ENCODE assay signal across 2 cellular contexts in the genomic region with DNA sequence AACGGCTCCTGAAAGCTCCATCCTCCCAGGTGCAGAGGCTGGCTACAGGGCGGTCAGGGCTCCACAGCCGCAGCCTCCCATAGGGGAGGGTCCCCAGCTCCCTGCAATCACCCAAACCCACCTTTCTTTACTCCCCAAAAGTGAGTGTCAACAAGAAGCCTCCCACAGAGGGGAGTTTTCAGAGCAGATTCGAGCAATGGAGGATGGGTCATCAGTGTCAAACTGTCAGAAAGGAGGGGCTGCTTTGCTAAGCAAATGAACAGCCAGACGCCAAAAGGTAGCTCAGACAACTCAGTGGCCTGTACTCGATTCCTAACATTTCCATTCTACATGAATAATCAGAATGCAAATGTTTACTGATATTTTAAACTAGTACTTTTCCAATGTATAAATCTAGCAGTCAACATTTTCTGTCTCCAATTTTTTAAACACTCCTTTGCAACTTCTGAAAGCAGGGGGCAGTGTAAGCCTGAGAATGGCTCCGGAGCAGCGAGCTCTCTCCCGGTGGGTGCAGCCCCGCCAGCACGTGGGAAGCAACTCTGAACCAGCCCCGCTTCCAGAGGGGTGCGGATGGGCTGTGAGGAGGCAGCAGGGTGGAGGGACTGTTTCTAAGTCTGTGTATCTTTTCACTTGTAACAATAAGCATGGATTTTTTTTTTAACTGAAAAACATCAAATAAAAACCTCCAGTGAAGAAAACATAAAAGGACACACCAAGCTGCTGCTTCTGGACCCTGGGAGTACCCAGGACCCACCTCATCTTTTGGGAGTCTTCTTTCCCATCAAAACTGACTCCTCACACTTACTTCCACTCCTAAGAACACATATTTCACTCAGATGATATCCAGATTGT.
A peak's percentile ranks its signal among the peaks of the same experiment; 100 is the strongest.
TF ChIP-seq lines count a peak whose summit lies in the region.

No MANE protein-coding gene starts in this region.

TF ChIP-seq in GM23338, 12 proteins besides CTCF, POLR2A, EP300 and RAD21 (continues in another document):
- TF ChIP-seq, protein P1, sequence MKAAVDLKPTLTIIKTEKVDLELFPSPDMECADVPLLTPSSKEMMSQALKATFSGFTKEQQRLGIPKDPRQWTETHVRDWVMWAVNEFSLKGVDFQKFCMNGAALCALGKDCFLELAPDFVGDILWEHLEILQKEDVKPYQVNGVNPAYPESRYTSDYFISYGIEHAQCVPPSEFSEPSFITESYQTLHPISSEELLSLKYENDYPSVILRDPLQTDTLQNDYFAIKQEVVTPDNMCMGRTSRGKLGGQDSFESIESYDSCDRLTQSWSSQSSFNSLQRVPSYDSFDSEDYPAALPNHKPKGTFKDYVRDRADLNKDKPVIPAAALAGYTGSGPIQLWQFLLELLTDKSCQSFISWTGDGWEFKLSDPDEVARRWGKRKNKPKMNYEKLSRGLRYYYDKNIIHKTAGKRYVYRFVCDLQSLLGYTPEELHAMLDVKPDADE (IDR thresholded peaks at IDR 0.05), result no peak
- TF ChIP-seq STAT1 (IDR thresholded peaks at IDR 0.05; ENCODE audit: unreplicated experiment), result no peak
- TF ChIP-seq ZNF114 (CRISPR knock-in tag; IDR thresholded peaks at IDR 0.05), result no peak
- no peak for TF ChIP-seq JUNB (IDR thresholded peaks at IDR 0.05; ENCODE audit: unreplicated experiment)
- TF ChIP-seq ZNF331 (CRISPR knock-in tag; IDR thresholded peaks at IDR 0.05; ENCODE audit: low read depth), result no peak
- no peak for TF ChIP-seq EZH2 (IDR thresholded peaks at IDR 0.05; ENCODE audit: low read depth, unreplicated experiment)
- no peak for TF ChIP-seq CREB1 (CRISPR knock-in tag; IDR thresholded peaks at IDR 0.05; ENCODE audit: low read depth)
- no peak for TF ChIP-seq EZH2phosphoT487 (IDR thresholded peaks at IDR 0.05; ENCODE audit: unreplicated experiment)
- TF ChIP-seq, protein P2, sequence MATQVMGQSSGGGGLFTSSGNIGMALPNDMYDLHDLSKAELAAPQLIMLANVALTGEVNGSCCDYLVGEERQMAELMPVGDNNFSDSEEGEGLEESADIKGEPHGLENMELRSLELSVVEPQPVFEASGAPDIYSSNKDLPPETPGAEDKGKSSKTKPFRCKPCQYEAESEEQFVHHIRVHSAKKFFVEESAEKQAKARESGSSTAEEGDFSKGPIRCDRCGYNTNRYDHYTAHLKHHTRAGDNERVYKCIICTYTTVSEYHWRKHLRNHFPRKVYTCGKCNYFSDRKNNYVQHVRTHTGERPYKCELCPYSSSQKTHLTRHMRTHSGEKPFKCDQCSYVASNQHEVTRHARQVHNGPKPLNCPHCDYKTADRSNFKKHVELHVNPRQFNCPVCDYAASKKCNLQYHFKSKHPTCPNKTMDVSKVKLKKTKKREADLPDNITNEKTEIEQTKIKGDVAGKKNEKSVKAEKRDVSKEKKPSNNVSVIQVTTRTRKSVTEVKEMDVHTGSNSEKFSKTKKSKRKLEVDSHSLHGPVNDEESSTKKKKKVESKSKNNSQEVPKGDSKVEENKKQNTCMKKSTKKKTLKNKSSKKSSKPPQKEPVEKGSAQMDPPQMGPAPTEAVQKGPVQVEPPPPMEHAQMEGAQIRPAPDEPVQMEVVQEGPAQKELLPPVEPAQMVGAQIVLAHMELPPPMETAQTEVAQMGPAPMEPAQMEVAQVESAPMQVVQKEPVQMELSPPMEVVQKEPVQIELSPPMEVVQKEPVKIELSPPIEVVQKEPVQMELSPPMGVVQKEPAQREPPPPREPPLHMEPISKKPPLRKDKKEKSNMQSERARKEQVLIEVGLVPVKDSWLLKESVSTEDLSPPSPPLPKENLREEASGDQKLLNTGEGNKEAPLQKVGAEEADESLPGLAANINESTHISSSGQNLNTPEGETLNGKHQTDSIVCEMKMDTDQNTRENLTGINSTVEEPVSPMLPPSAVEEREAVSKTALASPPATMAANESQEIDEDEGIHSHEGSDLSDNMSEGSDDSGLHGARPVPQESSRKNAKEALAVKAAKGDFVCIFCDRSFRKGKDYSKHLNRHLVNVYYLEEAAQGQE (IDR thresholded peaks at IDR 0.05; ENCODE audit: unreplicated experiment), result no peak

TF ChIP-seq in neural cell, 6 proteins besides CTCF, POLR2A, EP300 and RAD21:
- TF ChIP-seq SMC3 (conservative IDR thresholded peaks at IDR 0.05; ENCODE audit: poor library complexity) (peak; percentile 87), MXI1 (conservative IDR thresholded peaks at IDR 0.05; ENCODE audit: poor library complexity, severe bottlenecking) (peak; percentile 77)
- TF ChIP-seq, protein P2 (IDR thresholded peaks at IDR 0.05; ENCODE audit: borderline replicate concordance), result no peak
